Comparison of ENCODE assay signal across 20 cellular contexts in the genomic region with DNA sequence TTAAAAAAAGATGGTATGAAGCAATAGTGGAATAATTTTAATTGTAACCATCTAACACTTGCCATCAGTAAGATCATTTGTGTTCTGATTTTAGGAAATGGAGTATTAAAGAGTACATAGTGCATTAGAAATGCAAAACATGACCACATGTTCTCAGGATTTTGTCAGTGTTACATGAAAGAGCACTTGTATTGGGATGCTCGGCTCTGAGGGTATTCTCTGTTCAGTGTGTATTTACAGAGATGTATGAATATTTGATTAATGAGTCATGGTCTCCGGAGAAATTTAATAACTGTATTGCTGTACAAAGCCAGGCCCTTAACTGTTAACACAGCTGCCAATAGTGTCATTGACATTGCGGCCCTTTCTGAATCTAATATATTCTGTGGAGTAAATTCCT.
DNase-seq lines count a peak whose midpoint lies in the region; ATAC-seq and TF ChIP-seq lines count a peak whose summit lies in the region.
"Had no signal": no experiment of that assay in that cellular context is flagged by ENCODE, and none has a peak within 500 bp of the region (broad histone marks: within the 10 kb centered on the region; RNA-seq: fewer than 3 reads in every experiment).

No MANE protein-coding gene starts in this region.

- no peak overlapping the region for H2BK5ac ChIP-seq in mesenchymal stem cell (ENCODE audit: low read depth, low read length, poor library complexity, severe bottlenecking)

- no peak overlapping the region for H3K18ac ChIP-seq in mesenchymal stem cell (ENCODE audit: low read depth in 1 of 2, low read length in 2 of 2)

- H3K27ac ChIP-seq in dorsolateral prefrontal cortex (peak overlapping the region in 55 of 59 donors; percentile 1 to 85 (median 60)), tibial nerve (peak overlapping the region in 1 of 4 donors; percentile 38), mesenchymal stem cell (ENCODE audit: low read length, poor library complexity, severe bottlenecking) (no peak overlapping the region)
- H3K27ac ChIP-seq: epithelial cell of prostate, ovary had no signal

- H3K27ac Mint-ChIP-seq in stimulated activated effector memory CD8-positive, alpha-beta T cell treated with anti-CD3 and anti-CD28 coated beads, Interleukin-12 subunit alpha, Interleukin-12 subunit beta, amount 100 ng/mL, for 72 hours = no peak overlapping the region
- H3K27ac Mint-ChIP-seq: activated B cell treated with CpG ODN at 0.5 μM for 24 hours; activated naive CD8-positive, alpha-beta T cell treated with anti-CD3 and anti-CD28 coated beads, Interleukin-2, amount 10 ng/mL, durations not matched to agents 7 days and 5 days had no signal

- H3K36me3 Mint-ChIP-seq in stimulated activated effector memory CD8-positive, alpha-beta T cell treated with anti-CD3 and anti-CD28 coated beads, Interleukin-12 subunit alpha, Interleukin-12 subunit beta, amount 100 ng/mL, for 72 hours = no peaks in the 10 kb centered on the region
- H3K36me3 Mint-ChIP-seq: activated naive CD8-positive, alpha-beta T cell treated with anti-CD3 and anti-CD28 coated beads, Interleukin-2, amount 10 ng/mL, durations not matched to agents 7 days and 5 days had no signal

- H3K4me1 ChIP-seq in tibial nerve = peaks cover 0 to 19% (median 0%) of the 10 kb centered on the region in 4 donors
- H3K4me1 ChIP-seq in mesenchymal stem cell (ENCODE audit: control insufficient read depth, insufficient read depth, low read depth, low read length) = no peaks in the 10 kb centered on the region

- no peak overlapping the region for H2AK5ac ChIP-seq in mesenchymal stem cell (ENCODE audit: low read length, severe bottlenecking)

- WGBS in tibial nerve, 2 donors = 15 to 26% methylated on average over 3 of the region's 3 CpGs
- WGBS in mesenchymal stem cell = 98% methylated on average over 3 of the region's 3 CpGs

- H3K14ac ChIP-seq in mesenchymal stem cell (ENCODE audit: low read length in 2 of 2) = no peak overlapping the region

- no peaks in the 10 kb centered on the region for H3K4me1 Mint-ChIP-seq in stimulated activated effector memory CD8-positive, alpha-beta T cell treated with anti-CD3 and anti-CD28 coated beads, Interleukin-12 subunit alpha, Interleukin-12 subunit beta, amount 100 ng/mL, for 72 hours
- H3K4me1 Mint-ChIP-seq: activated B cell treated with CpG ODN at 0.5 μM for 24 hours; activated naive CD8-positive, alpha-beta T cell treated with anti-CD3 and anti-CD28 coated beads, Interleukin-2, amount 10 ng/mL, durations not matched to agents 7 days and 5 days had no signal

- H3K79me1 ChIP-seq in mesenchymal stem cell (replicated peaks; ENCODE audit: low read length, poor library complexity, severe bottlenecking) = no peaks in the 10 kb centered on the region

- TF ChIP-seq CTCF in dorsolateral prefrontal cortex (IDR thresholded peaks at IDR 0.05 in 54 of 56, conservative IDR thresholded peaks at IDR 0.05 in 2 of 56; ENCODE audit: low read depth in 1 of 56, partially characterized antibody in 56 of 56) (no peak), tibial nerve (IDR thresholded peaks at IDR 0.05) (no peak)

- no peak overlapping the region for H4K91ac ChIP-seq in mesenchymal stem cell (ENCODE audit: low read length)

- no peak overlapping the region for H2AFZ ChIP-seq in mesenchymal stem cell (ENCODE audit: low read depth, low read length)

- no peak overlapping the region for H2BK120ac ChIP-seq in mesenchymal stem cell (ENCODE audit: low read depth, low read length)

- H3K27me3 ChIP-seq in dorsolateral prefrontal cortex (no peaks in the 10 kb centered on the region), tibial nerve (no peaks in the 10 kb centered on the region), mesenchymal stem cell (ENCODE audit: control insufficient read depth in 1 of 2, insufficient read depth in 1 of 2, low read length in 2 of 2) (peaks cover 0 to 2% of the 10 kb centered on the region in 2 experiments)
- H3K27me3 ChIP-seq: ovary had no signal

- H4K8ac ChIP-seq in mesenchymal stem cell (ENCODE audit: low read length) = no peak overlapping the region

- H3K4me3 Mint-ChIP-seq in stimulated activated effector memory CD8-positive, alpha-beta T cell treated with anti-CD3 and anti-CD28 coated beads, Interleukin-12 subunit alpha, Interleukin-12 subunit beta, amount 100 ng/mL, for 72 hours = no peak overlapping the region
- H3K4me3 Mint-ChIP-seq: activated B cell treated with CpG ODN at 0.5 μM for 24 hours; activated naive CD8-positive, alpha-beta T cell treated with anti-CD3 and anti-CD28 coated beads, Interleukin-2, amount 10 ng/mL, durations not matched to agents 7 days and 5 days had no signal

- H3K4ac ChIP-seq in mesenchymal stem cell (ENCODE audit: low read depth in 1 of 2, low read length in 2 of 2) = no peak overlapping the region

- no peak overlapping the region for H2BK15ac ChIP-seq in mesenchymal stem cell (ENCODE audit: low read depth, poor library complexity, severe bottlenecking)

- H2BK12ac ChIP-seq in mesenchymal stem cell (ENCODE audit: low read length in 2 of 2) = no peak overlapping the region

- no peak overlapping the region for H3K4me2 ChIP-seq in mesenchymal stem cell (ENCODE audit: low read length, poor library complexity, severe bottlenecking)
- H3K4me2 ChIP-seq: smooth muscle cell had no signal

- H3K9ac ChIP-seq in mesenchymal stem cell (ENCODE audit: low read length) = no peak overlapping the region

- no peak for TF ChIP-seq POLR2A in tibial nerve (IDR thresholded peaks at IDR 0.05)

- no peak overlapping the region for H3K23ac ChIP-seq in mesenchymal stem cell (ENCODE audit: low read length in 2 of 2)

- DNase-seq in ELR (ENCODE audit: low read depth) (peak; percentile 15), NCI-H1930 (lab: John Stamatoyannopoulos, UW) (peak; percentile 19 to 58), dorsolateral prefrontal cortex (no peak), pons (ENCODE audit: low spot score) (peak; percentile 58), tibial nerve (ENCODE audit: low spot score in 2 of 2) (no peak), mesenchymal stem cell (no peak)
- DNase-seq in stimulated activated effector memory CD8-positive, alpha-beta T cell treated with anti-CD3 and anti-CD28 coated beads, Interleukin-12 subunit alpha, Interleukin-12 subunit beta, amount 100 ng/mL, for 72 hours (ENCODE audit: low spot score in 2 of 2) = no peak
- DNase-seq: activated B cell treated with CpG ODN at 0.5 μM for 24 hours; activated naive CD8-positive, alpha-beta T cell treated with anti-CD3 and anti-CD28 coated beads, Interleukin-2, amount 10 ng/mL, durations not matched to agents 7 days and 5 days; glutamatergic neuron; Kasumi-1; NCI-H1436 treated with DMSO at 0.1 percent for 48 hours; NCI-H446 treated with DMSO at 0.1 percent for 48 hours; ovary; SIG-M5; stimulated activated CD4-positive, alpha-beta T cell treated with anti-CD3 and anti-CD28 coated beads, Interleukin-4, amount 100 ng/mL, for 24 hours; T-helper 2 cell had no signal

- H3K36me3 ChIP-seq in tibial nerve (no peaks in the 10 kb centered on the region), mesenchymal stem cell (ENCODE audit: control insufficient read depth in 1 of 2, insufficient read depth in 2 of 2, low read depth in 1 of 2, low read length in 2 of 2) (no peaks in the 10 kb centered on the region)
- H3K36me3 ChIP-seq: ovary had no signal

- no peaks in the 10 kb centered on the region for H3K9me3 Mint-ChIP-seq in stimulated activated effector memory CD8-positive, alpha-beta T cell treated with anti-CD3 and anti-CD28 coated beads, Interleukin-12 subunit alpha, Interleukin-12 subunit beta, amount 100 ng/mL, for 72 hours
- H3K9me3 Mint-ChIP-seq: activated naive CD8-positive, alpha-beta T cell treated with anti-CD3 and anti-CD28 coated beads, Interleukin-2, amount 10 ng/mL, durations not matched to agents 7 days and 5 days had no signal

- ATAC-seq in stimulated activated effector memory CD8-positive, alpha-beta T cell treated with anti-CD3 and anti-CD28 coated beads, Interleukin-12 subunit alpha, Interleukin-12 subunit beta, amount 100 ng/mL, for 72 hours = no peak
- ATAC-seq in GM21360 (IDR thresholded peaks at IDR 0.05; ENCODE audit: unreplicated experiment) = no peak

- H3K9me3 ChIP-seq in tibial nerve (peaks cover 0 to 9% (median 3%) of the 10 kb centered on the region in 4 donors), mesenchymal stem cell (ENCODE audit: control insufficient read depth, low read length) (peaks cover 9% of the 10 kb centered on the region)

- H3K4me3 ChIP-seq in dorsolateral prefrontal cortex (peak overlapping the region in 3 of 59 donors; percentile 4 to 12 (median 8)), tibial nerve (no peak overlapping the region), mesenchymal stem cell (ENCODE audit: insufficient read depth in 1 of 2, low read depth in 1 of 2, low read length in 2 of 2) (no peak overlapping the region)
- H3K4me3 ChIP-seq: ovary, smooth muscle cell had no signal

- intact Hi-C loops in dorsolateral prefrontal cortex (cut with DNase I) = no loop called here

- TF ChIP-seq EP300 in tibial nerve (IDR thresholded peaks at IDR 0.05) = no peak

Comparison
In these comparisons a context has a peak if more than half of its experiments do, and no peak if none do; other contexts are left out.
1. DNase-seq: peak in ELR (single experiment), NCI-H1930 (2 of 2) and pons (single experiment); none in dorsolateral prefrontal cortex (0 of 10), stimulated activated effector memory CD8-positive, alpha-beta T cell treated with anti-CD3 and anti-CD28 coated beads, Interleukin-12 subunit alpha, Interleukin-12 subunit beta, amount 100 ng/mL, for 72 hours (0 of 2), tibial nerve (0 of 2) and mesenchymal stem cell (single experiment).